ENCODE assay signal across 15 cellular contexts in genomic region chr1:82319526-82319925, GRCh38.
DNase-seq lines count a peak whose midpoint lies in the region; ATAC-seq, FAIRE-seq and TF ChIP-seq lines count a peak whose summit lies in the region.
"Had no signal": no experiment of that assay in that cellular context is flagged by ENCODE, and none has a peak within 500 bp of the region (broad histone marks: within the 10 kb centered on the region; RNA-seq: fewer than 3 reads in every experiment).

No MANE protein-coding gene starts in this region.

- peaks cover 3% of the 10 kb centered on the region for H3K27me3 Mint-ChIP-seq in activated naive CD8-positive, alpha-beta T cell treated with anti-CD3 and anti-CD28 coated beads for 36 hours
- no peaks in the 10 kb centered on the region for H3K27me3 Mint-ChIP-seq in Calu3 (ENCODE audit: unreplicated experiment)
- H3K27me3 Mint-ChIP-seq: CD8-positive, alpha-beta memory T cell had no signal

- FAIRE-seq in bronchial epithelial cell (lab: Jason Lieb, UNC) = no peak

- CTCF ChIA-PET in Calu3 (lab: Charles Lee) = no interaction called here

- H3K9me3 Mint-ChIP-seq in activated naive CD8-positive, alpha-beta T cell treated with anti-CD3 and anti-CD28 coated beads for 36 hours = no peaks in the 10 kb centered on the region
- H3K9me3 Mint-ChIP-seq in Calu3 (ENCODE audit: low read depth, unreplicated experiment) = peaks cover 2% of the 10 kb centered on the region
- H3K9me3 Mint-ChIP-seq: H9 had no signal

- intact Hi-C loops in Calu3 (cut with micrococcal nuclease; ENCODE audit: unreplicated experiment) = no loop called here

- H3K27ac Mint-ChIP-seq in activated naive CD8-positive, alpha-beta T cell treated with anti-CD3 and anti-CD28 coated beads for 36 hours = no peak overlapping the region
- no peak overlapping the region for H3K27ac Mint-ChIP-seq in Calu3 (ENCODE audit: unreplicated experiment)
- H3K27ac Mint-ChIP-seq: CD8-positive, alpha-beta memory T cell had no signal

- H3K4me3 ChIP-seq in RWPE2 (ENCODE audit: severe bottlenecking) (no peak overlapping the region), bronchial epithelial cell (ENCODE audit: low read depth, low read length) (no peak overlapping the region)
- H3K4me3 ChIP-seq: BLaER1, GM23248 had no signal

- DNase-seq in RWPE2 (ENCODE audit: low spot score) (no peak), bronchial epithelial cell (ENCODE audit: low read depth) (peak; percentile 4), fibroblast of peridontal ligament (ENCODE audit: extremely low read depth) (peak; percentile 7), renal cortical epithelial cell (ENCODE audit: low read depth) (peak; percentile 18), NCI-H1048 (lab: John Stamatoyannopoulos, UW) (no peak), Calu3 (no peak), H4 (ENCODE audit: low spot score) (no peak)
- no peak for DNase-seq in activated naive CD8-positive, alpha-beta T cell treated with anti-CD3 and anti-CD28 coated beads for 36 hours
- DNase-seq: AML-193; CD8-positive, alpha-beta memory T cell; DMS 273 treated with DMSO at 0.1 percent for 48 hours; GM23248; H9; IMR-90 had no signal

- H3K36me3 Mint-ChIP-seq in activated naive CD8-positive, alpha-beta T cell treated with anti-CD3 and anti-CD28 coated beads for 36 hours = no peaks in the 10 kb centered on the region
- no peaks in the 10 kb centered on the region for H3K36me3 Mint-ChIP-seq in Calu3 (ENCODE audit: insufficient read depth, unreplicated experiment)
- H3K36me3 Mint-ChIP-seq: CD8-positive, alpha-beta memory T cell had no signal

- ATAC-seq in RWPE2 (ENCODE audit: low read depth) = no peak

- H3K36me3 ChIP-seq in RWPE2 (ENCODE audit: low read depth) (no peaks in the 10 kb centered on the region), bronchial epithelial cell (ENCODE audit: control insufficient read depth, insufficient read depth, low read length) (no peaks in the 10 kb centered on the region)
- H3K36me3 ChIP-seq: BLaER1 had no signal

- no peak overlapping the region for H3K4me3 Mint-ChIP-seq in activated naive CD8-positive, alpha-beta T cell treated with anti-CD3 and anti-CD28 coated beads for 36 hours
- no peak overlapping the region for H3K4me3 Mint-ChIP-seq in Calu3 (ENCODE audit: low read depth, unreplicated experiment)
- H3K4me3 Mint-ChIP-seq: CD8-positive, alpha-beta memory T cell; H9 had no signal

- H3K9me3 ChIP-seq in RWPE2 (ENCODE audit: severe bottlenecking) = no peaks in the 10 kb centered on the region
- H3K9me3 ChIP-seq: BLaER1 had no signal

- no peaks in the 10 kb centered on the region for H3K27me3 ChIP-seq in RWPE2 (ENCODE audit: insufficient read depth, poor library complexity, severe bottlenecking)
- no peaks in the 10 kb centered on the region for H3K27me3 ChIP-seq in bronchial epithelial cell (ENCODE audit: control insufficient read depth, insufficient read depth, low read length)
- H3K27me3 ChIP-seq: BLaER1 had no signal

- TF ChIP-seq CTCF in RWPE2 (IDR thresholded peaks at IDR 0.05; ENCODE audit: poor library complexity, severe bottlenecking) (no peak), bronchial epithelial cell (IDR thresholded peaks at IDR 0.05; ENCODE audit: insufficient read depth, low read length, severe bottlenecking) (no peak), Calu3 (IDR thresholded peaks at IDR 0.05; ENCODE audit: unreplicated experiment) (no peak)

- BruUV-seq in Calu3 (replicated peaks; lab: Mats Ljungman, UMichigan) = no TSS peak

- H3K4me1 Mint-ChIP-seq in activated naive CD8-positive, alpha-beta T cell treated with anti-CD3 and anti-CD28 coated beads for 36 hours = no peaks in the 10 kb centered on the region
- no peaks in the 10 kb centered on the region for H3K4me1 Mint-ChIP-seq in Calu3 (ENCODE audit: low read depth, unreplicated experiment)
- H3K4me1 Mint-ChIP-seq: CD8-positive, alpha-beta memory T cell; H9 had no signal

- peaks cover 55% of the 10 kb centered on the region for H3K4me1 ChIP-seq in RWPE2 (ENCODE audit: insufficient read depth, poor library complexity, severe bottlenecking)
- H3K4me1 ChIP-seq: BLaER1 had no signal

- peak overlapping the region; percentile 95 for H3K27ac ChIP-seq in RWPE2 (ENCODE audit: poor library complexity, severe bottlenecking)
- H3K27ac ChIP-seq: BLaER1, GM23248 had no signal

Comparison
In these comparisons a context has a peak if more than half of its experiments do, and no peak if none do; other contexts are left out.
1. DNase-seq: peak in bronchial epithelial cell (single experiment), fibroblast of peridontal ligament (single experiment) and renal cortical epithelial cell (single experiment); none in RWPE2 (single experiment), activated naive CD8-positive, alpha-beta T cell treated with anti-CD3 and anti-CD28 coated beads for 36 hours (single experiment), NCI-H1048 (single experiment), Calu3 (single experiment) and H4 (single experiment).